Comparison of ENCODE assay signal across 18 cellular contexts in genomic region chr5:171640396-171640981, GRCh38.
A peak's percentile ranks its signal among the peaks of the same experiment; 100 is the strongest.
DNase-seq lines count a peak whose midpoint lies in the region; ATAC-seq and TF ChIP-seq lines count a peak whose summit lies in the region.
"Had no signal": no experiment of that assay in that cellular context is flagged by ENCODE, and none has a peak within 500 bp of the region (broad histone marks: within the 10 kb centered on the region; RNA-seq: fewer than 3 reads in every experiment).

No MANE protein-coding gene starts in this region.

- H3K9me3 Mint-ChIP-seq in neural progenitor cell, result no peaks in the 10 kb centered on the region

- H4K20me1 ChIP-seq in IMR-90 (ENCODE audit: insufficient read depth, low read length), result no peaks in the 10 kb centered on the region
- H4K20me1 ChIP-seq in neural progenitor cell (ENCODE audit: low read depth), result no peaks in the 10 kb centered on the region

- H2AK5ac ChIP-seq in IMR-90 (ENCODE audit: low read depth, low read length), result no peak overlapping the region

- no peak overlapping the region for H4K5ac ChIP-seq in IMR-90 (ENCODE audit: low read depth, low read length)

- peaks cover 7% of the 10 kb centered on the region for H3K27me3 Mint-ChIP-seq in neural progenitor cell (ENCODE audit: insufficient read depth, low read depth)

- WGBS in IMR-90 (ENCODE audit: extremely low coverage in 2 of 2, insufficient read length in 1 of 2), 2 experiments, result 80% methylated on average over 1 of the region's 5 CpGs; no CpG with 5 or more reads in 1 of the 2 experiments
- 34% methylated on average over 5 of the region's 5 CpGs for WGBS in right cardiac atrium

- no peak overlapping the region for H4K8ac ChIP-seq in IMR-90 (ENCODE audit: low read depth in 2 of 2, low read length in 2 of 2)

- H2AFZ ChIP-seq in IMR-90 (replicated peaks; ENCODE audit: low read length, poor library complexity) (no peak overlapping the region), neural progenitor cell (replicated peaks) (no peak overlapping the region)
- H2AFZ ChIP-seq: PC-9 had no signal

- ATAC-seq in IMR-90 (ENCODE audit: low read depth), result peak; percentile 60
- peak; percentile 85 for ATAC-seq in Right ventricle myocardium superior (ENCODE audit: poor library complexity)
- peak; percentile 68 to 81 for ATAC-seq in right cardiac atrium

- H3K27ac ChIP-seq in IMR-90 (ENCODE audit: insufficient read depth, low read length), result no peak overlapping the region
- H3K27ac ChIP-seq in right cardiac atrium (ENCODE audit: low read length), result peak overlapping the region; percentile 33
- no peak overlapping the region for H3K27ac ChIP-seq in neural progenitor cell
- H3K27ac ChIP-seq: C4-2B, PC-9, RWPE1, SJCRH30 had no signal

- no peak overlapping the region for H3K23ac ChIP-seq in IMR-90 (ENCODE audit: low read depth, low read length)

- no peaks in the 10 kb centered on the region for H3K9me3 ChIP-seq in IMR-90 (ENCODE audit: control insufficient read depth, insufficient read depth, low read length)
- H3K9me3 ChIP-seq in right cardiac atrium (ENCODE audit: control insufficient read depth, low read length), result no peaks in the 10 kb centered on the region
- no peaks in the 10 kb centered on the region for H3K9me3 ChIP-seq in neural progenitor cell (ENCODE audit: low read depth)
- H3K9me3 ChIP-seq: SJCRH30 had no signal

- DNase-seq in EH (ENCODE audit: low read depth), result peak; percentile 33
- DNase-seq in IMR-90, result peak; percentile 22
- peak; percentile 71 for DNase-seq in Right ventricle myocardium superior
- peak in 2 of 3 donors; percentile 72 to 77 for DNase-seq in right cardiac atrium
- DNase-seq in DMS53 (lab: John Stamatoyannopoulos, UW), result no peak
- DNase-seq in NCI-H510A treated with DMSO at 0.1 percent for 48 hours (lab: John Stamatoyannopoulos, UW), result no peak
- DNase-seq in neural progenitor cell (ENCODE audit: low spot score), result no peak
- DNase-seq: ACHN, AML-193, DMS79, H7, NCI-H146, NCI-H2029 treated with DMSO at 0.1 percent for 48 hours, NCI-H2171, PC-9, SJCRH30 had no signal

- dilution Hi-C loops in IMR-90 (cut with HindIII; ENCODE audit: low sequenced_read_pairs, unreplicated experiment), result no loop called here

- no peak overlapping the region for H3K9ac ChIP-seq in IMR-90 (ENCODE audit: low read depth, low read length)
- H3K9ac ChIP-seq in neural progenitor cell, result no peak overlapping the region

- peak overlapping the region; percentile 33 for H2AK9ac ChIP-seq in IMR-90 (replicated peaks; ENCODE audit: low read depth, low read length, poor library complexity)

- no peak overlapping the region for H3K4me2 ChIP-seq in IMR-90 (ENCODE audit: low read depth, low read length)
- no peak overlapping the region for H3K4me2 ChIP-seq in neural progenitor cell
- H3K4me2 ChIP-seq: PC-9 had no signal

- POLR2A ChIA-PET in IMR-90 (lab: Charles Lee; ENCODE audit: unreplicated experiment), result no interaction called here

- H3K4me3 Mint-ChIP-seq in neural progenitor cell, result no peak overlapping the region

- H4K91ac ChIP-seq in IMR-90 (ENCODE audit: insufficient read depth, low read depth, low read length), result no peak overlapping the region

- H2BK15ac ChIP-seq in IMR-90 (ENCODE audit: low read depth, low read length), result no peak overlapping the region

- no peaks in the 10 kb centered on the region for H3K79me2 ChIP-seq in neural progenitor cell (ENCODE audit: low read depth)

- intact Hi-C loops in IMR-90 (cut with micrococcal nuclease), result no loop called here
- intact Hi-C loops in Right ventricle myocardium superior (cut with DNase I), result no loop called here
- intact Hi-C loops in right cardiac atrium (cut with DNase I), result no loop called here

- no peak overlapping the region for H3K18ac ChIP-seq in IMR-90 (ENCODE audit: low read depth, low read length)

- H3K36me3 ChIP-seq in IMR-90 (ENCODE audit: control insufficient read depth, insufficient read depth, low read length) (no peaks in the 10 kb centered on the region), neural progenitor cell (no peaks in the 10 kb centered on the region)
- H3K36me3 ChIP-seq: SJCRH30 had no signal

- no peak for TF ChIP-seq POLR2A in IMR-90 (IDR thresholded peaks at IDR 0.05; ENCODE audit: low read depth, low read length)

- peaks cover 9% of the 10 kb centered on the region for H3K27me3 ChIP-seq in IMR-90 (ENCODE audit: control insufficient read depth, insufficient read depth, low read length)
- no peaks in the 10 kb centered on the region for H3K27me3 ChIP-seq in right cardiac atrium (ENCODE audit: control insufficient read depth, insufficient read depth)
- H3K27me3 ChIP-seq in neural progenitor cell, result no peaks in the 10 kb centered on the region
- H3K27me3 ChIP-seq: SJCRH30 had no signal

- no peak overlapping the region for H2BK20ac ChIP-seq in IMR-90 (ENCODE audit: low read depth, low read length)

- no peak overlapping the region for H2BK120ac ChIP-seq in IMR-90 (ENCODE audit: low read depth, low read length)

- CTCF ChIA-PET in IMR-90 (lab: Yijun Ruan, JAX), result interaction anchor here (0.7 kb wide), 1 partner anchor 221 kb away, joined by 4 read pairs; the partner anchor contains the start of gene FGF18

- H2BK5ac ChIP-seq in IMR-90 (ENCODE audit: low read depth, low read length, poor library complexity, severe bottlenecking), result no peak overlapping the region

- peaks cover 26% of the 10 kb centered on the region for H3K4me1 Mint-ChIP-seq in neural progenitor cell

- TF ChIP-seq CTCF in IMR-90 (conservative IDR thresholded peaks at IDR 0.05; ENCODE audit: low read depth, low read length) (no peak), neural progenitor cell (IDR thresholded peaks at IDR 0.05) (no peak)

- H3K4ac ChIP-seq in IMR-90 (ENCODE audit: low read depth, low read length), result no peak overlapping the region

- no peak overlapping the region for H3K14ac ChIP-seq in IMR-90 (replicated peaks; ENCODE audit: low read depth, low read length)

- H3K4me1 ChIP-seq in IMR-90 (ENCODE audit: control insufficient read depth, insufficient read depth, low read length) (no peaks in the 10 kb centered on the region), right cardiac atrium (ENCODE audit: control insufficient read depth, insufficient read depth, low read length) (peaks cover 2% of the 10 kb centered on the region), neural progenitor cell (peaks cover 15% of the 10 kb centered on the region)
- H3K4me1 ChIP-seq: SJCRH30 had no signal

- H3K9me1 ChIP-seq in IMR-90 (ENCODE audit: insufficient read depth, low read length), result no peaks in the 10 kb centered on the region; the same call in 1 of the 2 replicates

- no TSS peak for BruUV-seq in IMR-90 (replicated peaks; lab: Mats Ljungman, UMichigan)

- in situ Hi-C loops in IMR-90 (cut with MboI; ENCODE audit: low sequenced_read_pairs), result no loop called here

- no peaks in the 10 kb centered on the region for H3K36me3 Mint-ChIP-seq in neural progenitor cell

- H3F3A ChIP-seq in neural progenitor cell (ENCODE audit: low read depth), result no peaks in the 10 kb centered on the region

- no peak overlapping the region for H3K4me3 ChIP-seq in IMR-90 (ENCODE audit: insufficient read depth, low read depth, low read length)
- no peak overlapping the region for H3K4me3 ChIP-seq in right cardiac atrium (ENCODE audit: low read length)
- H3K4me3 ChIP-seq in neural progenitor cell, result no peak overlapping the region
- H3K4me3 ChIP-seq: PC-9, SJCRH30 had no signal

- no peak overlapping the region for H3K56ac ChIP-seq in IMR-90 (ENCODE audit: extremely low read depth, insufficient read depth, low read length)

- TF ChIP-seq RAD21 in IMR-90 (IDR thresholded peaks at IDR 0.05; ENCODE audit: low read length), result no peak

- H3K27ac Mint-ChIP-seq in neural progenitor cell, result no peak overlapping the region

- no peaks in the 10 kb centered on the region for H3K79me1 ChIP-seq in IMR-90 (ENCODE audit: low read depth in 1 of 2, low read length in 2 of 2)

TF ChIP-seq in IMR-90, 13 proteins besides CTCF, POLR2A, EP300 and RAD21:
- TF ChIP-seq NFE2L2 (IDR thresholded peaks at IDR 0.05; ENCODE audit: low read depth, low read length) (no peak), ELK1 (IDR thresholded peaks at IDR 0.05; ENCODE audit: borderline replicate concordance, low read depth, low read length) (no peak), FOS (IDR thresholded peaks at IDR 0.05; ENCODE audit: low read depth, low read length) (no peak), CEBPB (IDR thresholded peaks at IDR 0.05; ENCODE audit: low read depth, low read length) (no peak), MAZ (IDR thresholded peaks at IDR 0.05; ENCODE audit: borderline replicate concordance, low read depth, low read length) (no peak), SMC3 (IDR thresholded peaks at IDR 0.05; ENCODE audit: low read depth, low read length) (no peak), MXI1 (IDR thresholded peaks at IDR 0.05; ENCODE audit: borderline replicate concordance, low read depth, low read length) (no peak), MAFK (IDR thresholded peaks at IDR 0.05; ENCODE audit: low read depth, low read length) (no peak), USF2 (IDR thresholded peaks at IDR 0.05; ENCODE audit: low read depth, low read length) (no peak), BHLHE40 (IDR thresholded peaks at IDR 0.05; ENCODE audit: low read depth, low read length) (no peak), RCOR1 (IDR thresholded peaks at IDR 0.05; ENCODE audit: insufficient replicate concordance, low read length) (no peak), RFX5 (IDR thresholded peaks at IDR 0.05; ENCODE audit: low read depth, low read length) (no peak), CHD1 (IDR thresholded peaks at IDR 0.05; ENCODE audit: low read depth, low read length) (no peak)

Comparison
In these comparisons a context has a peak if more than half of its experiments do, and no peak if none do; other contexts are left out.
1. DNase-seq: peak in EH (single experiment), IMR-90 (single experiment), Right ventricle myocardium superior (single experiment) and right cardiac atrium (2 of 3); none in DMS53 (single experiment), NCI-H510A treated with DMSO at 0.1 percent for 48 hours (single experiment) and neural progenitor cell (single experiment).
2. Peak in every context shown above with its lines, with median percentiles within 50 percentile points of each other: ATAC-seq.